In the genomic region with DNA sequence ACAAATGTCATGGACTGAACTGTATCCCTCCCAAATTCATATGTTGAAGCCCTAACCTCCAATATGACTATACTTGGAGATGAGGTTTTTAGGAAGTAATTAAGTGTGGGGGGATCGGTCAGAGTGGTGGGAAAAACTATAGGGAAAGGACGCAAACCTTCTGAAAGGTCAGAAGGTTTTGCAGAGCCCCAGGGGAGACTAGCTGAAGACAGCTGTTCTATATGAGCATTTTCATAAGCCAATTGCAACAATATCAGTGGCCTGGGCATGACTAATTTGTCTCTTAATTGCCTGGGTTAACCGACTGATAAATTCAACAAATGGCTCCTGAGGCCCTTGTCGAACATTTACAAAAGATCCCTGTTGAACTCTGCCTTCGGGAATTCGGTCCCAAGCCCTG, we compare ENCODE assay signal across 7 cellular contexts. TPM values are rescaled to one million over a fixed set of nuclear protein-coding genes. Genes with fewer than 3 reads are reported as not detected.
"Had no signal": no experiment of that assay in that cellular context is flagged by ENCODE, and none has a peak within 500 bp of the region (broad histone marks: within the 10 kb centered on the region; RNA-seq: fewer than 3 reads in every experiment).

No MANE protein-coding gene starts in this region.

RNA-seq across cellular contexts. Expression of gene TCP11, which starts 35.1 kb away (rescaled TPM):
- total RNA-seq: MCF 10A, NCI-H460, OCI-LY7, PC-9, Right ventricle myocardium superior, SK-MEL-5, T-cell had no signal
